22 cellular contexts compared by ENCODE assay signal in genomic region chr12:62649412-62650116, GRCh38.
A peak's percentile ranks its signal among the peaks of the same experiment; 100 is the strongest.
DNase-seq lines count a peak whose midpoint lies in the region; ATAC-seq and TF ChIP-seq lines count a peak whose summit lies in the region.
"Had no signal": no experiment of that assay in that cellular context is flagged by ENCODE, and none has a peak within 500 bp of the region (broad histone marks: within the 10 kb centered on the region; RNA-seq: fewer than 3 reads in every experiment).

No MANE protein-coding gene starts in this region.

- H2AFZ ChIP-seq in hepatocyte = no peak overlapping the region
- no peak overlapping the region for H2AFZ ChIP-seq in osteoblast (ENCODE audit: low read length)

- TF ChIP-seq CTCF in hepatocyte (IDR thresholded peaks at IDR 0.05; ENCODE audit: poor library complexity) (no peak), osteoblast (IDR thresholded peaks at IDR 0.05; ENCODE audit: extremely low read depth, low read depth, low read length) (no peak)

- no peak for DNase-seq in stimulated activated naive CD8-positive, alpha-beta T cell treated with anti-CD3 and anti-CD28 coated beads, Interleukin-15, Interleukin-2, amounts not matched to agents 100 U/mL and 50 U/mL, for 24 hours
- DNase-seq in stimulated activated naive CD8-positive, alpha-beta T cell treated with anti-CD3 and anti-CD28 coated beads, Interleukin-15, amount 100 ng/mL, for 72 hours = no peak
- DNase-seq in hepatocyte (ENCODE audit: low spot score) (no peak), osteoblast (ENCODE audit: insufficient read length, low spot score, missing footprints) (peak; percentile 10), NCI-H1048 (lab: John Stamatoyannopoulos, UW) (no peak), NCI-H524 (lab: John Stamatoyannopoulos, UW) (no peak), NCI-H1694 treated with DMSO at 0.1 percent for 48 hours (lab: John Stamatoyannopoulos, UW) (no peak)
- no peak for DNase-seq in activated CD8-positive, alpha-beta memory T cell treated with anti-CD3 and anti-CD28 coated beads, Interleukin-2, amount 10 ng/mL, durations not matched to agents 7 days and 5 days
- DNase-seq: Calu3; DMS79 treated with DMSO at 0.1 percent for 48 hours; MV-4-11; NCI-H1105 treated with DMSO at 0.1 percent for 48 hours; NCI-H146; NCI-H2029; NCI-H446; NCI-H526; NCI-H82; NK-92 treated with Interleukin-12 subunit alpha and Interleukin-12 subunit beta, amount 100 ng/mL, for 24 hours; PC-3; Right ventricle myocardium superior had no signal

- no peaks in the 10 kb centered on the region for H3K27me3 ChIP-seq in hepatocyte
- no peaks in the 10 kb centered on the region for H3K27me3 ChIP-seq in osteoblast (ENCODE audit: insufficient read depth, low read length)
- H3K27me3 ChIP-seq: SJSA1 had no signal

- no peaks in the 10 kb centered on the region for H3K9me2 ChIP-seq in hepatocyte (replicated peaks; ENCODE audit: insufficient read depth)

- peaks cover 30% of the 10 kb centered on the region for H3K27me3 Mint-ChIP-seq in stimulated activated naive CD8-positive, alpha-beta T cell treated with anti-CD3 and anti-CD28 coated beads, Interleukin-15, amount 100 ng/mL, for 72 hours
- H3K27me3 Mint-ChIP-seq in activated CD8-positive, alpha-beta memory T cell treated with anti-CD3 and anti-CD28 coated beads, Interleukin-2, amount 10 ng/mL, durations not matched to agents 7 days and 5 days = peaks cover 45% of the 10 kb centered on the region

- H3K4me2 ChIP-seq in hepatocyte (no peak overlapping the region), osteoblast (ENCODE audit: insufficient read depth, low read length) (no peak overlapping the region)

- no peak overlapping the region for H3K4me3 Mint-ChIP-seq in stimulated activated naive CD8-positive, alpha-beta T cell treated with anti-CD3 and anti-CD28 coated beads, Interleukin-15, amount 100 ng/mL, for 72 hours
- H3K4me3 Mint-ChIP-seq in activated CD8-positive, alpha-beta memory T cell treated with anti-CD3 and anti-CD28 coated beads, Interleukin-2, amount 10 ng/mL, durations not matched to agents 7 days and 5 days = no peak overlapping the region

- no peaks in the 10 kb centered on the region for H3K9me3 ChIP-seq in hepatocyte (ENCODE audit: low read depth)
- H3K9me3 ChIP-seq in osteoblast (ENCODE audit: low read depth, low read length) = no peaks in the 10 kb centered on the region
- H3K9me3 ChIP-seq: SJSA1 had no signal

- 50% methylated on average over 4 of the region's 4 CpGs for WGBS in hepatocyte (ENCODE audit: low lambda C conversion rate, missing lambda C conversion rate)

- no peak overlapping the region for H3K27ac Mint-ChIP-seq in stimulated activated naive CD8-positive, alpha-beta T cell treated with anti-CD3 and anti-CD28 coated beads, Interleukin-15, amount 100 ng/mL, for 72 hours
- no peak overlapping the region for H3K27ac Mint-ChIP-seq in activated CD8-positive, alpha-beta memory T cell treated with anti-CD3 and anti-CD28 coated beads, Interleukin-2, amount 10 ng/mL, durations not matched to agents 7 days and 5 days

- H3K9me3 Mint-ChIP-seq in stimulated activated naive CD8-positive, alpha-beta T cell treated with anti-CD3 and anti-CD28 coated beads, Interleukin-15, amount 100 ng/mL, for 72 hours = no peaks in the 10 kb centered on the region
- no peaks in the 10 kb centered on the region for H3K9me3 Mint-ChIP-seq in activated CD8-positive, alpha-beta memory T cell treated with anti-CD3 and anti-CD28 coated beads, Interleukin-2, amount 10 ng/mL, durations not matched to agents 7 days and 5 days (ENCODE audit: low read depth)

- H3K4me3 ChIP-seq in hepatocyte = no peak overlapping the region
- no peak overlapping the region for H3K4me3 ChIP-seq in osteoblast (ENCODE audit: insufficient read depth, low read length)
- H3K4me3 ChIP-seq: K562, SJSA1 had no signal

- H3K36me3 Mint-ChIP-seq in activated CD8-positive, alpha-beta memory T cell treated with anti-CD3 and anti-CD28 coated beads, Interleukin-2, amount 10 ng/mL, durations not matched to agents 7 days and 5 days = no peaks in the 10 kb centered on the region

- H3K27ac ChIP-seq in hepatocyte (peak overlapping the region; percentile 13), osteoblast (ENCODE audit: low read depth, low read length) (no peak overlapping the region)
- H3K27ac ChIP-seq: SJSA1 had no signal

- H3K4me1 ChIP-seq in hepatocyte (ENCODE audit: insufficient read depth) (no peaks in the 10 kb centered on the region), osteoblast (ENCODE audit: insufficient read depth, low read length) (peaks cover 3% of the 10 kb centered on the region)

- no peaks in the 10 kb centered on the region for H3K36me3 ChIP-seq in hepatocyte (replicated peaks; ENCODE audit: insufficient read depth, low read depth)
- no peaks in the 10 kb centered on the region for H3K36me3 ChIP-seq in osteoblast (ENCODE audit: insufficient read depth, low read length)
- H3K36me3 ChIP-seq: SJSA1 had no signal

- CTCF ChIA-PET in activated CD8-positive, alpha-beta memory T cell treated with anti-CD3 and anti-CD28 coated beads, Interleukin-2, amount 10 ng/mL, durations not matched to agents 7 days and 5 days (lab: Charles Lee) = interaction anchor here (1.4 to 1.8 kb wide), 2 partner anchors 9 to 145 kb away, joined by 4 read pairs; no protein-coding TSS in a partner anchor

- H4K20me1 ChIP-seq in hepatocyte (ENCODE audit: insufficient read depth, poor library complexity, severe bottlenecking) = no peaks in the 10 kb centered on the region
- H4K20me1 ChIP-seq in osteoblast (ENCODE audit: insufficient read depth, low read length) = no peaks in the 10 kb centered on the region

- H3K79me2 ChIP-seq in hepatocyte (no peaks in the 10 kb centered on the region), osteoblast (ENCODE audit: insufficient read depth, low read length) (no peaks in the 10 kb centered on the region)

- peak; percentile 32 for ATAC-seq in stimulated activated naive CD8-positive, alpha-beta T cell treated with anti-CD3 and anti-CD28 coated beads, Interleukin-15, Interleukin-2, amounts not matched to agents 100 U/mL and 50 U/mL, for 24 hours
- no peak for ATAC-seq in stimulated activated naive CD8-positive, alpha-beta T cell treated with anti-CD3 and anti-CD28 coated beads, Interleukin-15, amount 100 ng/mL, for 72 hours
- ATAC-seq in activated CD8-positive, alpha-beta memory T cell treated with anti-CD3 and anti-CD28 coated beads, Interleukin-2, amount 10 ng/mL, durations not matched to agents 7 days and 5 days = no peak
- ATAC-seq: K562, PC-3 had no signal

- H3K4me1 Mint-ChIP-seq in stimulated activated naive CD8-positive, alpha-beta T cell treated with anti-CD3 and anti-CD28 coated beads, Interleukin-15, amount 100 ng/mL, for 72 hours = peaks cover 7% of the 10 kb centered on the region
- peaks cover 5% of the 10 kb centered on the region for H3K4me1 Mint-ChIP-seq in activated CD8-positive, alpha-beta memory T cell treated with anti-CD3 and anti-CD28 coated beads, Interleukin-2, amount 10 ng/mL, durations not matched to agents 7 days and 5 days
